In the genomic region with DNA sequence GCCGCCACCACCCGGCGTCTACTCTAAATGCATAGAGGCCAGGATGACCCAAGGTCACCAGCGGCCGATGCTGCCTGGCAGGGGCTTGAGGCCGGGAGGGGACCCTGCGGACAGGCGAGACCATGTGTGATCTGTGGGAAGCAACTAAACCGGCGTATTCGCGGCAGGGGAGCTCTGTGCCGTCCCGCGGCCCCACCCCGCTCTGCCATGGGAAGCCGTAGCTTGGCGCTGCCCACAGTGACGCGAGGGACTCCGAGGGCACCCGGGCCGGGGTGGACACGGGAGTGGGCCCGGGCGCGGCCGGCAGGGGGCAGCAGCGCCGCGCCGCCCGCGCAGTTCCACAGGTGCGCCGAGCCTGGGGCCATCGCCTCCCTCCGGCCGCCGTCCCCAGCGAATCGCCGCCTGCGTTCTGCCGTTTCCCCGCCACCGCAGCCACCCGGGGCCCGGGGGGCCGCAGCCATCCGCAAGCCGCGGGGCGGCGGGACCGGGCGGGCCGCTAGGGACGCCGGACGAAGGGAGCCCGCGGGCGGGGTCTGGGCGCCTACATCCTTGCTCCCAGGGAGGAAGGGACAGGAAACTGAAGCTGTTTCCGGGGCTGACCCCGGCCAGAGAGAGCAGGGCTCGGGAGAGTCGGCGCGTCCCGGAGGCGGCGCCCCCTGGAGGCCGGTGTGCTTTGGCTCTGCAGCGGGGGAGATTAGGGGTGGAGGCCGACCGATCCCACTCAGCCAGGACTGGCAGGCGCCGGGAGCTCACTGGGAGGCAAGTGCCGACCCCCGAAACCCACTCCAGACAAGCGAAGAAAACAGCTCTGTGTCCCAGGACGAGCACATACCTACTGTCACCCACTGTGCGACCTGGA, we compare ENCODE assay signal across 1 cellular context.
A peak's percentile ranks its signal among the peaks of the same experiment; 100 is the strongest.
TF ChIP-seq lines count a peak whose summit lies in the region.

No MANE protein-coding gene starts in this region.

TF ChIP-seq in K562, 482 proteins besides CTCF, POLR2A, EP300 and RAD21 (continued from another document and continues in another):
- TF ChIP-seq, protein P1, sequence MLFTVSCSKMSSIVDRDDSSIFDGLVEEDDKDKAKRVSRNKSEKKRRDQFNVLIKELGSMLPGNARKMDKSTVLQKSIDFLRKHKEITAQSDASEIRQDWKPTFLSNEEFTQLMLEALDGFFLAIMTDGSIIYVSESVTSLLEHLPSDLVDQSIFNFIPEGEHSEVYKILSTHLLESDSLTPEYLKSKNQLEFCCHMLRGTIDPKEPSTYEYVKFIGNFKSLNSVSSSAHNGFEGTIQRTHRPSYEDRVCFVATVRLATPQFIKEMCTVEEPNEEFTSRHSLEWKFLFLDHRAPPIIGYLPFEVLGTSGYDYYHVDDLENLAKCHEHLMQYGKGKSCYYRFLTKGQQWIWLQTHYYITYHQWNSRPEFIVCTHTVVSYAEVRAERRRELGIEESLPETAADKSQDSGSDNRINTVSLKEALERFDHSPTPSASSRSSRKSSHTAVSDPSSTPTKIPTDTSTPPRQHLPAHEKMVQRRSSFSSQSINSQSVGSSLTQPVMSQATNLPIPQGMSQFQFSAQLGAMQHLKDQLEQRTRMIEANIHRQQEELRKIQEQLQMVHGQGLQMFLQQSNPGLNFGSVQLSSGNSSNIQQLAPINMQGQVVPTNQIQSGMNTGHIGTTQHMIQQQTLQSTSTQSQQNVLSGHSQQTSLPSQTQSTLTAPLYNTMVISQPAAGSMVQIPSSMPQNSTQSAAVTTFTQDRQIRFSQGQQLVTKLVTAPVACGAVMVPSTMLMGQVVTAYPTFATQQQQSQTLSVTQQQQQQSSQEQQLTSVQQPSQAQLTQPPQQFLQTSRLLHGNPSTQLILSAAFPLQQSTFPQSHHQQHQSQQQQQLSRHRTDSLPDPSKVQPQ (CRISPR knock-in tag; IDR thresholded peaks at IDR 0.05; ENCODE audit: borderline replicate concordance): no peak
- no peak for TF ChIP-seq ATF3 (IDR thresholded peaks at IDR 0.05)
- no peak for TF ChIP-seq ATF3 (CRISPR knock-in tag; conservative IDR thresholded peaks at IDR 0.05)
- TF ChIP-seq ZNF764 (CRISPR knock-in tag; IDR thresholded peaks at IDR 0.05; ENCODE audit: low read depth): no peak
- TF ChIP-seq SREBF1 (IDR thresholded peaks at IDR 0.05; ENCODE audit: borderline replicate concordance, low read depth, low read length): no peak
- no peak; the same call in none of the 2 replicates for TF ChIP-seq ZBTB7A (IDR thresholded peaks at IDR 0.05; ENCODE audit: borderline replicate concordance, control insufficient read depth, low read depth, low read length)
- TF ChIP-seq GABPA (tag; conservative IDR thresholded peaks at IDR 0.05; ENCODE audit: low read depth): peak; percentile 94
- no peak for TF ChIP-seq MYBL2 (IDR thresholded peaks at IDR 0.05; ENCODE audit: low read depth)
- TF ChIP-seq MYBL2 (CRISPR knock-in tag; IDR thresholded peaks at IDR 0.05; ENCODE audit: borderline replicate concordance): no peak
- TF ChIP-seq, protein P2, sequence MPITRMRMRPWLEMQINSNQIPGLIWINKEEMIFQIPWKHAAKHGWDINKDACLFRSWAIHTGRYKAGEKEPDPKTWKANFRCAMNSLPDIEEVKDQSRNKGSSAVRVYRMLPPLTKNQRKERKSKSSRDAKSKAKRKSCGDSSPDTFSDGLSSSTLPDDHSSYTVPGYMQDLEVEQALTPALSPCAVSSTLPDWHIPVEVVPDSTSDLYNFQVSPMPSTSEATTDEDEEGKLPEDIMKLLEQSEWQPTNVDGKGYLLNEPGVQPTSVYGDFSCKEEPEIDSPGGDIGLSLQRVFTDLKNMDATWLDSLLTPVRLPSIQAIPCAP (CRISPR knock-in tag; IDR thresholded peaks at IDR 0.05; ENCODE audit: borderline replicate concordance): no peak
- no peak for TF ChIP-seq LEF1 (IDR thresholded peaks at IDR 0.05)
- no peak for TF ChIP-seq NR2C2 (CRISPR knock-in tag; IDR thresholded peaks at IDR 0.05)
- peak; percentile 92 for TF ChIP-seq NR2C2 (tag; IDR thresholded peaks at IDR 0.05)
- TF ChIP-seq PHB2 (IDR thresholded peaks at IDR 0.05; ENCODE audit: low read depth): no peak
- no peak for TF ChIP-seq KAT2B (IDR thresholded peaks at IDR 0.05; ENCODE audit: low read depth, low read length)
- TF ChIP-seq PTRF (tag; IDR thresholded peaks at IDR 0.05): no peak
- peak; percentile 54; the same call in 1 of the 2 replicates for TF ChIP-seq ELF2 (CRISPR knock-in tag; IDR thresholded peaks at IDR 0.05)
- TF ChIP-seq RFX5 (IDR thresholded peaks at IDR 0.05; ENCODE audit: low read depth, low read length): no peak
- peak; percentile 50; the same call in 1 of the 2 replicates for TF ChIP-seq MTA1 (IDR thresholded peaks at IDR 0.05; ENCODE audit: borderline replicate concordance)
- no peak for TF ChIP-seq MCM3 (IDR thresholded peaks at IDR 0.05)
- 0 out of 2 replicates have a peak, but pooled peaks have one; percentile 45 for TF ChIP-seq FOSL1 (tag; conservative IDR thresholded peaks at IDR 0.05)
- peak in 1 of 2 experiments; percentile 12; a peak in 1 of 4 replicates for TF ChIP-seq SRF (CRISPR knock-in tag; IDR thresholded peaks at IDR 0.05)
- no peak for TF ChIP-seq CEBPG (CRISPR knock-in tag; IDR thresholded peaks at IDR 0.05)
- no peak for TF ChIP-seq CEBPG (tag; conservative IDR thresholded peaks at IDR 0.05 in 1 of 2, IDR thresholded peaks at IDR 0.05 in 1 of 2)
- TF ChIP-seq SPI1 (IDR thresholded peaks at IDR 0.05; ENCODE audit: borderline replicate concordance, low read depth, low read length): no peak
- TF ChIP-seq CBX8 (IDR thresholded peaks at IDR 0.05; ENCODE audit: borderline replicate concordance, extremely low read depth, low read depth, low read length, poor library complexity, severe bottlenecking): no peak
- TF ChIP-seq MCM2 (IDR thresholded peaks at IDR 0.05; ENCODE audit: low read depth): no peak
- TF ChIP-seq NELFE (IDR thresholded peaks at IDR 0.05; ENCODE audit: insufficient read depth, insufficient read length): no peak
- TF ChIP-seq IRF2 (CRISPR knock-in tag; IDR thresholded peaks at IDR 0.05): no peak
- no peak for TF ChIP-seq RFX1 (IDR thresholded peaks at IDR 0.05)
- TF ChIP-seq MXD1 (CRISPR knock-in tag; IDR thresholded peaks at IDR 0.05; ENCODE audit: borderline replicate concordance, poor library complexity, severe bottlenecking): no peak
- TF ChIP-seq ZFP30 (CRISPR knock-in tag; IDR thresholded peaks at IDR 0.05; ENCODE audit: borderline replicate concordance): no peak
- no peak for TF ChIP-seq HDAC6 (IDR thresholded peaks at IDR 0.05; ENCODE audit: low read depth, low read length)
- peak; percentile 94; the same call in 1 of the 2 replicates for TF ChIP-seq ILF3 (IDR thresholded peaks at IDR 0.05; ENCODE audit: borderline replicate concordance)
- peak; percentile 93 for TF ChIP-seq GATAD2A (IDR thresholded peaks at IDR 0.05)
- TF ChIP-seq HNRNPL (IDR thresholded peaks at IDR 0.05; ENCODE audit: low read depth, low read length): peak; percentile 99
- no peak for TF ChIP-seq TAF1 (IDR thresholded peaks at IDR 0.05; ENCODE audit: control insufficient read depth, extremely low read depth, insufficient read depth, low read length, severe bottlenecking)
- no peak for TF ChIP-seq ZFP36 (IDR thresholded peaks at IDR 0.05; ENCODE audit: low read depth, low read length, partially characterized antibody)
- peak; percentile 42 for TF ChIP-seq SOX6 (IDR thresholded peaks at IDR 0.05)
- no peak for TF ChIP-seq CEBPB (tag; IDR thresholded peaks at IDR 0.05)
- no peak for TF ChIP-seq GABPB1 (CRISPR knock-in tag; IDR thresholded peaks at IDR 0.05)
- TF ChIP-seq ZNF707 (CRISPR knock-in tag; conservative IDR thresholded peaks at IDR 0.05): no peak
- TF ChIP-seq ZNF23 (CRISPR knock-in tag; IDR thresholded peaks at IDR 0.05): no peak
- TF ChIP-seq ZNF583 (CRISPR knock-in tag; IDR thresholded peaks at IDR 0.05): peak; percentile 8; the same call in 1 of the 2 replicates
- no peak for TF ChIP-seq ASH1L (IDR thresholded peaks at IDR 0.05; ENCODE audit: borderline replicate concordance, low read depth, partially characterized antibody)
- peak; percentile 16; the same call in 1 of the 2 replicates for TF ChIP-seq RUNX1 (IDR thresholded peaks at IDR 0.05; ENCODE audit: low read depth)
- TF ChIP-seq ZNF655 (CRISPR knock-in tag; IDR thresholded peaks at IDR 0.05): no peak
- no peak; the same call in 1 of the 2 replicates for TF ChIP-seq E4F1 (CRISPR knock-in tag; IDR thresholded peaks at IDR 0.05; ENCODE audit: borderline replicate concordance)
- no peak for TF ChIP-seq PBX2 (CRISPR knock-in tag; IDR thresholded peaks at IDR 0.05; ENCODE audit: low read depth)
- no peak for TF ChIP-seq PBX2 (tag; conservative IDR thresholded peaks at IDR 0.05; ENCODE audit: low read depth)
- TF ChIP-seq KDM5B (IDR thresholded peaks at IDR 0.05; ENCODE audit: insufficient replicate concordance, low read depth, low read length): no peak
- TF ChIP-seq SNIP1 (IDR thresholded peaks at IDR 0.05; ENCODE audit: low read depth): no peak
- TF ChIP-seq ZNF239 (CRISPR knock-in tag; IDR thresholded peaks at IDR 0.05): no peak
- peak; percentile 82 for TF ChIP-seq MYNN (IDR thresholded peaks at IDR 0.05)
- no peak for TF ChIP-seq MYNN (CRISPR knock-in tag; IDR thresholded peaks at IDR 0.05)
- TF ChIP-seq HDAC8 (tag; IDR thresholded peaks at IDR 0.05): peak; percentile 81; the same call in 1 of the 2 replicates
- TF ChIP-seq BMI1 (IDR thresholded peaks at IDR 0.05; ENCODE audit: low read length): no peak
- no peak for TF ChIP-seq CBFA2T3 (IDR thresholded peaks at IDR 0.05)
- TF ChIP-seq BCOR (IDR thresholded peaks at IDR 0.05): peak; percentile 94; the same call in 1 of the 2 replicates
- TF ChIP-seq ZNF12 (CRISPR knock-in tag; IDR thresholded peaks at IDR 0.05): no peak
- TF ChIP-seq HIVEP1 (CRISPR knock-in tag; IDR thresholded peaks at IDR 0.05): 0 out of 2 replicates have a peak, but pooled peaks have one; percentile 9
- TF ChIP-seq CSDE1 (IDR thresholded peaks at IDR 0.05): no peak
- TF ChIP-seq, protein P3, sequence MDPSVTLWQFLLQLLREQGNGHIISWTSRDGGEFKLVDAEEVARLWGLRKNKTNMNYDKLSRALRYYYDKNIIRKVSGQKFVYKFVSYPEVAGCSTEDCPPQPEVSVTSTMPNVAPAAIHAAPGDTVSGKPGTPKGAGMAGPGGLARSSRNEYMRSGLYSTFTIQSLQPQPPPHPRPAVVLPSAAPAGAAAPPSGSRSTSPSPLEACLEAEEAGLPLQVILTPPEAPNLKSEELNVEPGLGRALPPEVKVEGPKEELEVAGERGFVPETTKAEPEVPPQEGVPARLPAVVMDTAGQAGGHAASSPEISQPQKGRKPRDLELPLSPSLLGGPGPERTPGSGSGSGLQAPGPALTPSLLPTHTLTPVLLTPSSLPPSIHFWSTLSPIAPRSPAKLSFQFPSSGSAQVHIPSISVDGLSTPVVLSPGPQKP (CRISPR knock-in tag; IDR thresholded peaks at IDR 0.05): no peak
